9 cellular contexts compared by ENCODE assay signal in genomic region chr10:46600516-46600915, GRCh38. TPM values are rescaled to one million over a fixed set of nuclear protein-coding genes. Genes with fewer than 3 reads are reported as not detected.
A peak's percentile ranks its signal among the peaks of the same experiment; 100 is the strongest.
DNase-seq lines count a peak whose midpoint lies in the region; ATAC-seq, FAIRE-seq and TF ChIP-seq lines count a peak whose summit lies in the region.
"Not testable (repeated sequence)": the region's sequence is repeated elsewhere in the genome, so short reads cannot be mapped to it uniquely, and the experiment has no call there.
"Had no signal": no experiment of that assay in that cellular context is flagged by ENCODE, and none has a peak within 500 bp of the region (broad histone marks: within the 10 kb centered on the region; RNA-seq: fewer than 3 reads in every experiment).

No MANE protein-coding gene starts in this region.

- not testable (repeated sequence) for H3K36me3 ChIP-seq in HepG2 (replicated peaks in 1 of 2; ENCODE audit: control insufficient read depth in 1 of 2, insufficient read depth in 2 of 2, low read length in 2 of 2)

- POLR2A ChIA-PET in HepG2 (lab: Yijun Ruan, JAX): not testable (repeated sequence)

- 91% methylated on average over 1 of the region's 1 CpG for WGBS in HepG2 (ENCODE audit: low lambda C conversion rate)

- H3K9me3 Mint-ChIP-seq in activated T-cell treated with anti-CD3 and anti-CD28 coated beads, Interleukin-2, amount 50 U/mL, for 4 hours: not testable (repeated sequence)

- intact Hi-C loops in HepG2 (cut with micrococcal nuclease; ENCODE audit: unreplicated experiment): not testable (repeated sequence)

- H3K79me2 ChIP-seq in HepG2 (ENCODE audit: insufficient read depth, low read length): not testable (repeated sequence)

- TF ChIP-seq POLR2A in HepG2 (IDR thresholded peaks at IDR 0.05; ENCODE audit: insufficient read depth in 1 of 2, low read depth in 2 of 2, low read length in 2 of 2): not testable (repeated sequence)

- in situ Hi-C loops in HepG2 (cut with HindIII; ENCODE audit: extremely low pct_ligation_motif_present, low pct_unique_long_range_greater_than_20kb): not testable (repeated sequence)

- not testable (repeated sequence) for H3K9ac ChIP-seq in HepG2 (ENCODE audit: insufficient read depth, low read depth, low read length)

- not testable (repeated sequence) for H3K36me3 Mint-ChIP-seq in activated T-cell treated with anti-CD3 and anti-CD28 coated beads, Interleukin-2, amount 50 U/mL, for 4 hours (ENCODE audit: insufficient read depth)

- not testable (repeated sequence) for H3K4me3 Mint-ChIP-seq in activated T-cell treated with anti-CD3 and anti-CD28 coated beads, Interleukin-2, amount 50 U/mL, for 4 hours

- H3K9me3 ChIP-seq in HepG2 (ENCODE audit: low read length): not testable (repeated sequence)

- BruUV-seq in HepG2 (replicated peaks; lab: Mats Ljungman, UMichigan): not testable (repeated sequence)

- H3K27me3 ChIP-seq in HepG2 (ENCODE audit: control insufficient read depth in 1 of 2, insufficient read depth in 2 of 2, low read length in 2 of 2): not testable (repeated sequence)

- H2AFZ ChIP-seq in HepG2 (ENCODE audit: low read length): not testable (repeated sequence)

- not testable (repeated sequence) for H3K27ac ChIP-seq in HepG2 (ENCODE audit: extremely low read length, insufficient read depth, low read length)

- not testable (repeated sequence) for TF ChIP-seq RAD21 in HepG2 (CRISPR knock-in tag; IDR thresholded peaks at IDR 0.05)

- ATAC-seq in GM18858 (IDR thresholded peaks at IDR 0.05; ENCODE audit: unreplicated experiment) (peak; percentile 82), GM19467 (IDR thresholded peaks at IDR 0.05; ENCODE audit: unreplicated experiment) (peak; percentile 74), GM21825 (IDR thresholded peaks at IDR 0.05; ENCODE audit: unreplicated experiment) (peak; percentile 71), HG02981 (IDR thresholded peaks at IDR 0.05; ENCODE audit: unreplicated experiment) (peak; percentile 63), HG03460 (IDR thresholded peaks at IDR 0.05; ENCODE audit: unreplicated experiment) (peak; percentile 66)
- peak; percentile 53 to 72 for ATAC-seq in activated T-cell treated with anti-CD3 and anti-CD28 coated beads, Interleukin-2, amount 50 U/mL, for 4 hours
- ATAC-seq in HepG2: not testable (repeated sequence)

- not testable (repeated sequence) for H3K4me2 ChIP-seq in HepG2 (ENCODE audit: low read depth, low read length)

- not testable (repeated sequence) for H3K4me3 ChIP-seq in HepG2 (replicated peaks in 1 of 3; ENCODE audit: insufficient read depth in 1 of 3, low read depth in 2 of 3, low read length in 3 of 3)

- not testable (repeated sequence) for FAIRE-seq in HepG2 (lab: Jason Lieb, UNC)

- TF ChIP-seq CTCF in HepG2 (CRISPR knock-in tag; IDR thresholded peaks at IDR 0.05): not testable (repeated sequence)

- not testable (repeated sequence) for H3K27me3 Mint-ChIP-seq in activated T-cell treated with anti-CD3 and anti-CD28 coated beads, Interleukin-2, amount 50 U/mL, for 4 hours (ENCODE audit: low read depth)

- DNase-seq in activated T-cell treated with anti-CD3 and anti-CD28 coated beads, Interleukin-2, amount 50 U/mL, for 4 hours; HepG2 (ENCODE audit: low spot score): not testable (repeated sequence)

- not testable (repeated sequence) for H4K20me1 ChIP-seq in HepG2 (ENCODE audit: insufficient read depth, low read length)

- H3K4me1 Mint-ChIP-seq in activated T-cell treated with anti-CD3 and anti-CD28 coated beads, Interleukin-2, amount 50 U/mL, for 4 hours (ENCODE audit: low read depth): not testable (repeated sequence)

- CTCF ChIA-PET in HepG2 (lab: Yijun Ruan, JAX; ENCODE audit: low intra/inter-chr PET ratio, low total read pairs): not testable (repeated sequence)

- H3K4me1 ChIP-seq in HepG2 (ENCODE audit: insufficient read depth, low read length): not testable (repeated sequence)

- TF ChIP-seq EP300 in HepG2 (IDR thresholded peaks at IDR 0.05; ENCODE audit: low read depth in 2 of 2, low read length in 2 of 2); HepG2 (CRISPR knock-in tag; IDR thresholded peaks at IDR 0.05; ENCODE audit: borderline replicate concordance): not testable (repeated sequence)

TF ChIP-seq in HepG2, 621 proteins besides CTCF, POLR2A, EP300 and RAD21:
- TF ChIP-seq ZNF7 (CRISPR knock-in tag; IDR thresholded peaks at IDR 0.05): peak; percentile 80

RNA-seq across cellular contexts. Expression of gene SYT15, which starts 21.6 kb away (rescaled TPM):
- under 1 TPM; 0.46 to 0.66 (median 0.53) TPM for total RNA-seq in activated T-cell treated with anti-CD3 and anti-CD28 coated beads, Interleukin-2, amount 50 U/mL, for 4 hours
- 0.24 and 0.38 TPM in 2 replicates for total RNA-seq in HepG2 (2016; rRNA removed; fragmentation: Illumina TruSeq; extraction: Trizol)
- total RNA-seq in HepG2 (2016; cell fraction: cytosol; rRNA removed; fragmentation: Illumina TruSeq; extraction: Trizol; ENCODE audit: low read depth): 0.40 TPM in 1 of 2 replicates, not detected in the other
- total RNA-seq in HepG2 (2016; cell fraction: insoluble cytoplasmic fraction; rRNA removed; fragmentation: Illumina TruSeq; extraction: Trizol): 0.19 and 0.34 TPM in 2 replicates
- 0.24 and 0.37 TPM in 2 replicates for total RNA-seq in HepG2 (2016; cell fraction: membrane; rRNA removed; fragmentation: Illumina TruSeq; extraction: Trizol)
- 0.43 and 0.47 TPM in 2 replicates for total RNA-seq in HepG2 (2016; cell fraction: nucleus; rRNA removed; fragmentation: Illumina TruSeq; extraction: Trizol)
- polyA plus RNA-seq in HepG2 (2011; rRNA removed): 0.24 and 0.29 TPM in 2 replicates
- 0.13 and 0.15 TPM in 2 replicates for polyA plus RNA-seq in HepG2 (2011; cell fraction: cytosol; rRNA removed)
- polyA plus RNA-seq in HepG2 (2011; cell fraction: nucleus; rRNA removed): 0.51 and 0.57 TPM in 2 replicates
- 3.1 and 5.1 TPM in 2 replicates for polyA plus RNA-seq in HepG2 (2012)
- polyA plus RNA-seq in HepG2 (2016; cell fraction: cytosol; fragmentation: Illumina TruSeq; extraction: Trizol; ENCODE audit: low read depth): 0.25 TPM in 1 of 2 replicates, not detected in the other
- 0.30 and 0.46 TPM in 2 replicates for polyA plus RNA-seq in HepG2 (2016; cell fraction: insoluble cytoplasmic fraction; fragmentation: Illumina TruSeq; extraction: Trizol; ENCODE audit: low read depth)
- 0.15 and 0.24 TPM in 2 replicates for polyA plus RNA-seq in HepG2 (2016; cell fraction: membrane; fragmentation: Illumina TruSeq; extraction: Trizol; ENCODE audit: low read depth)
- 0.45 and 1.1 TPM in 2 replicates for polyA plus RNA-seq in HepG2 (2016; cell fraction: nucleus; fragmentation: Illumina TruSeq; extraction: Trizol; ENCODE audit: insufficient read depth, low read depth)
- polyA minus RNA-seq in HepG2 (2011; rRNA and poly(A)+ RNA removed; ENCODE audit: low replicate concordance): 0.70 and 0.86 TPM in 2 replicates
- polyA minus RNA-seq in HepG2 (2011; cell fraction: cytosol; rRNA and poly(A)+ RNA removed): not detected in 2 replicates
- polyA minus RNA-seq in HepG2 (2011; cell fraction: nucleus; rRNA and poly(A)+ RNA removed): 1.9 and 2.8 TPM in 2 replicates
- total RNA-seq: SJCRH30 had no signal

RNA-seq across cellular contexts. Expression of gene GPRIN2, which starts 44.1 kb away (rescaled TPM):
- not detected for total RNA-seq in activated T-cell treated with anti-CD3 and anti-CD28 coated beads, Interleukin-2, amount 50 U/mL, for 4 hours
- total RNA-seq in HepG2 (2016; rRNA removed; fragmentation: Illumina TruSeq; extraction: Trizol): not detected in 2 replicates
- not detected in 2 replicates for total RNA-seq in HepG2 (2016; cell fraction: cytosol; rRNA removed; fragmentation: Illumina TruSeq; extraction: Trizol; ENCODE audit: low read depth)
- not detected in 2 replicates for total RNA-seq in HepG2 (2016; cell fraction: insoluble cytoplasmic fraction; rRNA removed; fragmentation: Illumina TruSeq; extraction: Trizol)
- not detected in 2 replicates for total RNA-seq in HepG2 (2016; cell fraction: membrane; rRNA removed; fragmentation: Illumina TruSeq; extraction: Trizol)
- total RNA-seq in HepG2 (2016; cell fraction: nucleus; rRNA removed; fragmentation: Illumina TruSeq; extraction: Trizol): not detected in 2 replicates
- polyA plus RNA-seq in HepG2 (2011; rRNA removed): not detected in 2 replicates
- not detected in 2 replicates for polyA plus RNA-seq in HepG2 (2011; cell fraction: cytosol; rRNA removed)
- not detected in 2 replicates for polyA plus RNA-seq in HepG2 (2011; cell fraction: nucleus; rRNA removed)
- polyA plus RNA-seq in HepG2 (2012): not detected in 2 replicates
- not detected in 2 replicates for polyA plus RNA-seq in HepG2 (2016; cell fraction: cytosol; fragmentation: Illumina TruSeq; extraction: Trizol; ENCODE audit: low read depth)
- not detected in 2 replicates for polyA plus RNA-seq in HepG2 (2016; cell fraction: insoluble cytoplasmic fraction; fragmentation: Illumina TruSeq; extraction: Trizol; ENCODE audit: low read depth)
- polyA plus RNA-seq in HepG2 (2016; cell fraction: membrane; fragmentation: Illumina TruSeq; extraction: Trizol; ENCODE audit: low read depth): not detected in 2 replicates
- not detected in 2 replicates for polyA plus RNA-seq in HepG2 (2016; cell fraction: nucleus; fragmentation: Illumina TruSeq; extraction: Trizol; ENCODE audit: insufficient read depth, low read depth)
- not detected in 2 replicates for polyA minus RNA-seq in HepG2 (2011; rRNA and poly(A)+ RNA removed; ENCODE audit: low replicate concordance)
- not detected in 2 replicates for polyA minus RNA-seq in HepG2 (2011; cell fraction: cytosol; rRNA and poly(A)+ RNA removed)
- not detected in 2 replicates for polyA minus RNA-seq in HepG2 (2011; cell fraction: nucleus; rRNA and poly(A)+ RNA removed)
- total RNA-seq: SJCRH30; T-helper 1 cell treated with Interleukin-12 subunit alpha and Interleukin-12 subunit beta and Interleukin-4 antibody, amounts not matched to agents 30 ng/mL and 1 ng/mL, for 36 hours had no signal
